Comparison of ENCODE assay signal across 18 cellular contexts in genomic region chr2:101006065-101006715, GRCh38. TPM values are rescaled to one million over a fixed set of nuclear protein-coding genes. Genes with fewer than 3 reads are reported as not detected.
DNase-seq lines count a peak whose midpoint lies in the region; ATAC-seq and TF ChIP-seq lines count a peak whose summit lies in the region.
"Had no signal": no experiment of that assay in that cellular context is flagged by ENCODE, and none has a peak within 500 bp of the region (broad histone marks: within the 10 kb centered on the region; RNA-seq: fewer than 3 reads in every experiment).

No MANE protein-coding gene starts in this region.

- WGBS in heart left ventricle, 4 donors = 72 to 74% (median 73%) methylated on average over 4 of the region's 4 CpGs

- ATAC-seq in heart left ventricle (no peak), gastrocnemius medialis (no peak)
- ATAC-seq in effector memory CD8-positive, alpha-beta T cell (replicated peaks) = no peak

- H3K4me1 ChIP-seq in cardiac muscle cell (ENCODE audit: low read depth) (peaks cover 4% of the 10 kb centered on the region), heart left ventricle (peaks cover 4 to 31% (median 17%) of the 10 kb centered on the region in 12 donors), gastrocnemius medialis (peaks cover 23 to 24% of the 10 kb centered on the region in 2 donors)

- H3K27me3 Mint-ChIP-seq in effector memory CD8-positive, alpha-beta T cell = no peaks in the 10 kb centered on the region
- H3K27me3 Mint-ChIP-seq in type B pancreatic cell = no peaks in the 10 kb centered on the region

- peaks cover 0 to 2% of the 10 kb centered on the region in 2 donors for H3K9me3 Mint-ChIP-seq in effector memory CD8-positive, alpha-beta T cell
- peaks cover 7% of the 10 kb centered on the region for H3K9me3 Mint-ChIP-seq in type B pancreatic cell

- H3K9me3 ChIP-seq in cardiac muscle cell (ENCODE audit: low read depth) (no peaks in the 10 kb centered on the region), heart left ventricle (no peaks in the 10 kb centered on the region), SK-N-MC (ENCODE audit: low read depth, low read length) (no peaks in the 10 kb centered on the region), gastrocnemius medialis (no peaks in the 10 kb centered on the region)
- H3K9me3 ChIP-seq: right atrium auricular region had no signal

- no peak for TF ChIP-seq CTCF in cardiac muscle cell (IDR thresholded peaks at IDR 0.05; ENCODE audit: low read depth, low read length)
- TF ChIP-seq CTCF in heart left ventricle (IDR thresholded peaks at IDR 0.05) = no peak
- TF ChIP-seq CTCF in type B pancreatic cell (conservative IDR thresholded peaks at IDR 0.05) = no peak
- TF ChIP-seq CTCF in gastrocnemius medialis (IDR thresholded peaks at IDR 0.05 in 4 of 5, conservative IDR thresholded peaks at IDR 0.05 in 1 of 5) = no peak

- in situ Hi-C loops in gastrocnemius medialis (cut with MboI; ENCODE audit: low sequenced_read_pairs in 4 of 4) = loop anchor here (5.0 to 10.0 kb wide), 3 partner anchors 146 to 151 kb away; partner anchors contain the start of gene TBC1D8 (in 2 of the 4)

- H3K27ac ChIP-seq in cardiac muscle cell = peak overlapping the region; percentile 68
- no peak overlapping the region for H3K27ac ChIP-seq in heart left ventricle
- peak overlapping the region; percentile 82 for H3K27ac ChIP-seq in SK-N-MC
- peak overlapping the region in 1 of 4 donors; percentile 91 for H3K27ac ChIP-seq in gastrocnemius medialis
- H3K27ac ChIP-seq: hepatocyte, HL-60, right atrium auricular region had no signal

- no peak overlapping the region for H3K4me3 ChIP-seq in cardiac muscle cell
- no peak overlapping the region for H3K4me3 ChIP-seq in heart left ventricle
- H3K4me3 ChIP-seq in SK-N-MC = no peak overlapping the region
- no peak overlapping the region for H3K4me3 ChIP-seq in gastrocnemius medialis
- H3K4me3 ChIP-seq: hepatocyte, right atrium auricular region had no signal

- DNase-seq in cardiac muscle cell (ENCODE audit: low read depth in 1 of 2, low spot score in 1 of 2) = no peak
- no peak for DNase-seq in heart left ventricle
- DNase-seq in SK-N-MC (ENCODE audit: low read depth, low spot score) = no peak
- no peak for DNase-seq in effector memory CD8-positive, alpha-beta T cell
- no peak for DNase-seq in type B pancreatic cell (ENCODE audit: extremely low spot score, unreplicated experiment)
- no peak for DNase-seq in T-helper 1 cell
- no peak for DNase-seq in gastrocnemius medialis
- no peak for DNase-seq in HK-2 (ENCODE audit: unreplicated experiment)
- DNase-seq: DMS153; effector CD8-positive, alpha-beta T cell; kidney; NCI-H1048; NCI-H2081; NCI-H524 treated with DMSO at 0.1 percent for 48 hours; OCI-M1 had no signal

- no peak for TF ChIP-seq POLR2A in heart left ventricle (IDR thresholded peaks at IDR 0.05)
- no peak for TF ChIP-seq POLR2A in gastrocnemius medialis (IDR thresholded peaks at IDR 0.05)

- H3K36me3 ChIP-seq in cardiac muscle cell = peaks cover 47% of the 10 kb centered on the region
- peaks cover 0 to 81% (median 78%) of the 10 kb centered on the region in 9 donors for H3K36me3 ChIP-seq in heart left ventricle
- peaks cover 78% of the 10 kb centered on the region for H3K36me3 ChIP-seq in SK-N-MC (ENCODE audit: insufficient read depth, low read length)
- peaks cover 0 to 73% of the 10 kb centered on the region in 2 donors for H3K36me3 ChIP-seq in gastrocnemius medialis

- H3K36me3 Mint-ChIP-seq in effector memory CD8-positive, alpha-beta T cell (ENCODE audit: insufficient read depth) = peaks cover 94% of the 10 kb centered on the region
- H3K36me3 Mint-ChIP-seq in type B pancreatic cell = peaks cover 51% of the 10 kb centered on the region

- peaks cover 36 to 56% of the 10 kb centered on the region in 2 donors for H3K4me1 Mint-ChIP-seq in effector memory CD8-positive, alpha-beta T cell (ENCODE audit: low read depth in 2 of 2)
- H3K4me1 Mint-ChIP-seq in type B pancreatic cell (ENCODE audit: unreplicated experiment) = peaks cover 34% of the 10 kb centered on the region

- H3K27ac Mint-ChIP-seq in effector memory CD8-positive, alpha-beta T cell = peak overlapping the region; percentile 95 to 98
- H3K27ac Mint-ChIP-seq in type B pancreatic cell = peak overlapping the region; percentile 43

- intact Hi-C loops in heart left ventricle (cut with DNase I) = no loop called here
- intact Hi-C loops in gastrocnemius medialis (cut with DNase I; ENCODE audit: low total_unique reads) = no loop called here

- H3K27me3 ChIP-seq in cardiac muscle cell (no peaks in the 10 kb centered on the region), heart left ventricle (no peaks in the 10 kb centered on the region), gastrocnemius medialis (no peaks in the 10 kb centered on the region)
- H3K27me3 ChIP-seq: hepatocyte, right atrium auricular region had no signal

- H3K4me3 Mint-ChIP-seq in effector memory CD8-positive, alpha-beta T cell = no peak overlapping the region
- peak overlapping the region; percentile 14 for H3K4me3 Mint-ChIP-seq in type B pancreatic cell

- H3K9ac ChIP-seq in SK-N-MC (ENCODE audit: insufficient read length) = no peak overlapping the region

RNA-seq across cellular contexts. Expression of gene RPL31, which starts 4.1 kb away (rescaled TPM):
- total RNA-seq in cardiac muscle cell (458 and 1,156 TPM in 2 replicates), heart left ventricle (100 to 1,000 TPM; 383 to 838 (median 747) TPM), type B pancreatic cell (ENCODE audit: low replicate concordance) (1,718 and 2,012 TPM in 2 replicates), gastrocnemius medialis (100 to 1,000 TPM; 572 to 825 (median 762) TPM)
- polyA plus RNA-seq in cardiac muscle cell (1,385 and 1,508 TPM in 2 replicates), heart left ventricle (1,000 to 10,000 TPM; 3,477 to 3,831 TPM)

Comparison
In these comparisons a context has a peak if more than half of its experiments do, and no peak if none do; other contexts are left out.
1. H3K27ac ChIP-seq: peak in cardiac muscle cell (single experiment) and SK-N-MC (single experiment); none in heart left ventricle (0 of 12).